ENCODE assay signal across 24 cellular contexts in the genomic region with DNA sequence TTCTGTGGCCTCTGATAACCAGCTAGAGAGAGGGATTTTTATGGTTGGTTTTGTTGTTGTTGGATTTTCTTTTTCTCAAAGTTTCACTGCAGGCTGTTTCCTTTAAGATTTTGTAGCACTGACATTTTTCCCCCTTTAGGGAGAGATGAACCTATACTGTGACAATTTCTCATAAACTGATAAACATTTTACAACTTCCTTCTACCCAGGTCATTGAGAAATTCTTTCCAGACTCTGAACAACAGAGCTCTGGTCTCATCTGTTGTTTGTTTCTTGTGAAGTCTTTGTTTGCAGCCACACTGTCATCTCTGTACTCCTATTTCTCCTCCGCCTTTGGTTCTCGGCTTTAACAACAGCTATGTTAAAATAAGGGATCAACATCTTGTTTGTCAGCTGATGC.
"Had no signal": no experiment of that assay in that cellular context is flagged by ENCODE, and none has a peak within 500 bp of the region (broad histone marks: within the 10 kb centered on the region; RNA-seq: fewer than 3 reads in every experiment).

No MANE protein-coding gene starts in this region.

- DNase-seq: activated CD4-positive, alpha-beta T cell treated with anti-CD3 and anti-CD28 coated beads for 4 hours; activated CD4-positive, alpha-beta T cell treated with anti-CD3 and anti-CD28 coated beads, Interleukin-2, amount 50 U/mL, for 48 hours; activated CD4-positive, CD25-positive, alpha-beta regulatory T cell; activated CD8-positive, alpha-beta memory T cell treated with anti-CD3 and anti-CD28 coated beads, Interleukin-2, amount 50 U/mL, for 48 hours; activated naive CD4-positive, alpha-beta T cell treated with anti-CD3 and anti-CD28 coated beads for 36 hours; activated naive CD8-positive, alpha-beta T cell treated with anti-CD3 and anti-CD28 coated beads, Interleukin-2, amount 10 ng/mL, durations not matched to agents 7 days and 5 days; activated T-cell treated with anti-CD3 and anti-CD28 coated beads, Interleukin-2, amount 50 U/mL, for 4 hours; amygdala; effector CD4-positive, alpha-beta T cell; esophagus squamous epithelium; heart right ventricle; kidney; spleen; stimulated activated CD4-positive, alpha-beta T cell treated with anti-CD3 and anti-CD28 coated beads, Interleukin-4, amount 100 ng/mL, for 24 hours; stimulated activated naive CD4-positive, alpha-beta T cell treated with Interleukin-2 at 50 U/mL for 16 hours; SW 1271; T-helper 17 cell; upper lobe of left lung had no signal

- ATAC-seq: activated T-cell treated with anti-CD3 and anti-CD28 coated beads, Interleukin-2, amount 50 U/mL, for 4 hours; heart right ventricle; left lobe of liver; natural killer cell treated with Interleukin-12 subunit alpha and Interleukin-12 subunit beta and Interleukin-15 and Interleukin-18, amount 100 ng/mL, for 72 hours; T-helper 17 cell had no signal

- H3K36me3 Mint-ChIP-seq: activated naive CD8-positive, alpha-beta T cell treated with anti-CD3 and anti-CD28 coated beads, Interleukin-2, amount 10 ng/mL, durations not matched to agents 7 days and 5 days; natural killer cell treated with Interleukin-12 subunit alpha and Interleukin-12 subunit beta and Interleukin-15 and Interleukin-18, amount 100 ng/mL, for 72 hours had no signal

- H3K4me3 Mint-ChIP-seq: activated naive CD4-positive, alpha-beta T cell treated with anti-CD3 and anti-CD28 coated beads for 36 hours; activated naive CD8-positive, alpha-beta T cell treated with anti-CD3 and anti-CD28 coated beads, Interleukin-2, amount 10 ng/mL, durations not matched to agents 7 days and 5 days; activated T-cell treated with anti-CD3 and anti-CD28 coated beads, Interleukin-2, amount 50 U/mL, for 4 hours; natural killer cell treated with Interleukin-12 subunit alpha and Interleukin-12 subunit beta and Interleukin-15 and Interleukin-18, amount 100 ng/mL, for 72 hours; T-helper 17 cell had no signal

- H3K27ac Mint-ChIP-seq: activated naive CD4-positive, alpha-beta T cell treated with anti-CD3 and anti-CD28 coated beads for 36 hours; activated naive CD8-positive, alpha-beta T cell treated with anti-CD3 and anti-CD28 coated beads, Interleukin-2, amount 10 ng/mL, durations not matched to agents 7 days and 5 days; natural killer cell treated with Interleukin-12 subunit alpha and Interleukin-12 subunit beta and Interleukin-15 and Interleukin-18, amount 100 ng/mL, for 72 hours; T-helper 17 cell had no signal

- H3K36me3 ChIP-seq: cardiac muscle cell, esophagus squamous epithelium, heart right ventricle, spleen, thoracic aorta, upper lobe of left lung had no signal

- H3K27me3 ChIP-seq: cardiac muscle cell, esophagus squamous epithelium, spleen, upper lobe of left lung had no signal

- H3K4me1 ChIP-seq: esophagus squamous epithelium, heart right ventricle, spleen, upper lobe of left lung had no signal

- H3K27ac ChIP-seq: cardiac muscle cell, esophagus squamous epithelium, heart right ventricle, SK-N-MC, spleen, thoracic aorta, upper lobe of left lung had no signal

- H3K9me3 ChIP-seq: esophagus squamous epithelium, heart right ventricle, spleen, thoracic aorta, upper lobe of left lung had no signal

- H3K4me3 ChIP-seq: cardiac muscle cell, esophagus squamous epithelium, heart right ventricle, lung, SK-N-MC, spleen, thoracic aorta, upper lobe of left lung had no signal

- H3K9me3 Mint-ChIP-seq: activated naive CD4-positive, alpha-beta T cell treated with anti-CD3 and anti-CD28 coated beads for 36 hours; activated naive CD8-positive, alpha-beta T cell treated with anti-CD3 and anti-CD28 coated beads, Interleukin-2, amount 10 ng/mL, durations not matched to agents 7 days and 5 days; activated T-cell treated with anti-CD3 and anti-CD28 coated beads, Interleukin-2, amount 50 U/mL, for 4 hours had no signal
